In the genomic region with DNA sequence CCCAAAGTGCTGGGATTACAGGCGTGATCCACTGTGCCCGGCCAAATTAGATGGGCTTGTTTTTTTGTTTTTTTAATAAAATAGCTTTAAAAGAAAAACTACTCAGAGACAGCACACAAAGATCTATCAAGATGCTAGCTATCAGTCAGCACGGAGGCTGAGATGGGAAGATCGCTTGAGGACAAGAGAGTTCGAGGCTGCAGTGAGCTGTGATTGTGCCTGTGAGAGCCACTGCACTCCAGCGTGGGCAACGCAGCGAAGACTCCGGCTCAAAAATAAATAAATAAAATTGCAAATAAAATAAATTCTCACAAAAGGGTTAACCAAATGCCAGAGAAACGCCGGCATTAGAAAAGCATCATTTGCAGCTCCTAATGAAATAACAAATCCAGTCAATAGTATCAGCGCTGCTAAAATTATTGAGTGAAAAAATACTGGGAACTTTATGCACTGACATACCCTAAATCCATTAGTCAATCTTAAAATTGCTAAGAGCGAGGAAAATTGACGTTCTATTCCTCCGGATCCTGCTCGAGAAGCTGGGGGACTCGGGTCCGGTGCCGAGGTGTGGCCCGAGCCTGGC, we compare ENCODE assay signal across 8 cellular contexts. TPM values are rescaled to one million over a fixed set of nuclear protein-coding genes. Genes with fewer than 3 reads are reported as not detected.
A peak's percentile ranks its signal among the peaks of the same experiment; 100 is the strongest.
DNase-seq lines count a peak whose midpoint lies in the region; ATAC-seq, FAIRE-seq and TF ChIP-seq lines count a peak whose summit lies in the region.

No MANE protein-coding gene starts in this region.

- POLR2A ChIA-PET in endothelial cell of umbilical vein (lab: Charles Lee), result no interaction called here

- TF ChIP-seq POLR2A in endothelial cell of umbilical vein (IDR thresholded peaks at IDR 0.05; ENCODE audit: low read depth, low read length), result no peak

- TF ChIP-seq CTCF in endothelial cell of umbilical vein (IDR thresholded peaks at IDR 0.05; ENCODE audit: extremely low read depth in 1 of 2, insufficient read depth in 1 of 2, low read depth in 1 of 2, low read length in 2 of 2), result no peak

- H4K8ac ChIP-seq in neuronal stem cell (ENCODE audit: low read depth, low read length), result no peak overlapping the region

- H3K4me1 ChIP-seq in endothelial cell of umbilical vein (ENCODE audit: control insufficient read depth, extremely low read depth, insufficient read depth, low read length) (peaks cover 6% of the 10 kb centered on the region), neuronal stem cell (ENCODE audit: control insufficient read depth in 2 of 2, insufficient read depth in 1 of 2, low read depth in 1 of 2, low read length in 2 of 2) (peaks cover 2 to 4% of the 10 kb centered on the region in 2 donors)

- H4K20me1 ChIP-seq in endothelial cell of umbilical vein (replicated peaks; ENCODE audit: control insufficient read depth, extremely low read depth, insufficient read depth, low read length), result no peaks in the 10 kb centered on the region

- H3K79me1 ChIP-seq in neuronal stem cell (ENCODE audit: low read depth, low read length), result peaks cover 2% of the 10 kb centered on the region

- TSS peak; percentile 50 for BruUV-seq in endothelial cell of umbilical vein (replicated peaks; lab: Mats Ljungman, UMichigan)

- H3K27me3 ChIP-seq in endothelial cell of umbilical vein (ENCODE audit: control insufficient read depth in 2 of 2, insufficient read depth in 2 of 2, low read length in 2 of 2), result no peaks in the 10 kb centered on the region
- H3K27me3 ChIP-seq in neuronal stem cell (ENCODE audit: control insufficient read depth in 3 of 3, insufficient read depth in 3 of 3, low read depth in 1 of 3, low read length in 3 of 3), result no peaks in the 10 kb centered on the region

- H3K23ac ChIP-seq in neuronal stem cell (ENCODE audit: low read depth, low read length, poor library complexity), result peak overlapping the region; percentile 96

- DNase-seq in SHP77 (lab: John Stamatoyannopoulos, UW) (peak; percentile 23 to 37), SHP77 treated with DMSO at 0.1 percent for 48 hours (lab: John Stamatoyannopoulos, UW) (no peak), RKO (ENCODE audit: low spot score) (peak; percentile 58), endothelial cell of umbilical vein (ENCODE audit: low read depth, low spot score) (no peak), neuronal stem cell (ENCODE audit: low spot score) (no peak), retina (no peak), hippocampal formation (lab: John Stamatoyannopoulos, UW) (no peak)

- H3K4ac ChIP-seq in neuronal stem cell (ENCODE audit: low read length), result no peak overlapping the region

- no peak overlapping the region for H2BK15ac ChIP-seq in neuronal stem cell (ENCODE audit: low read length)

- no peak overlapping the region for H2BK120ac ChIP-seq in neuronal stem cell (ENCODE audit: low read depth, low read length)

- intact Hi-C loops in endothelial cell of umbilical vein (cut with micrococcal nuclease), result loop anchor here (5.0 kb wide), 3 partner anchors 124 to 506 kb away; a partner anchor contains a TSS

- CTCF ChIA-PET in endothelial cell of umbilical vein (lab: Charles Lee), result interaction anchor here (1.0 to 1.2 kb wide), 2 partner anchors 15 to 42 kb away, joined by 3 to 4 read pairs; no protein-coding TSS in a partner anchor

- H3K14ac ChIP-seq in neuronal stem cell (ENCODE audit: low read length), result no peak overlapping the region

- H3K27ac ChIP-seq in endothelial cell of umbilical vein (ENCODE audit: insufficient read depth, low read depth, low read length) (peak overlapping the region; percentile 85), neuronal stem cell (replicated peaks; ENCODE audit: low read length) (peak overlapping the region; percentile 91)

- H3K9ac ChIP-seq in endothelial cell of umbilical vein (replicated peaks; ENCODE audit: extremely low read depth, insufficient read depth, low read length) (peak overlapping the region; percentile 93), neuronal stem cell (ENCODE audit: low read depth, low read length, poor library complexity) (peak overlapping the region; percentile 93)

- no CpG with 5 or more reads among the region's 20 CpGs for WGBS in neuronal stem cell (ENCODE audit: extremely low coverage in 2 of 2, insufficient read length in 2 of 2, insufficient replicate concordance in 1 of 2), 2 donors

- no peaks in the 10 kb centered on the region for H3K9me1 ChIP-seq in endothelial cell of umbilical vein (replicated peaks; ENCODE audit: control insufficient read depth, extremely low read depth, insufficient read depth, low read length)

- no peak for ATAC-seq in GM18873 (IDR thresholded peaks at IDR 0.05; ENCODE audit: low FRiP score, unreplicated experiment)

- no peaks in the 10 kb centered on the region for H3K79me2 ChIP-seq in endothelial cell of umbilical vein (ENCODE audit: control insufficient read depth, insufficient read depth, low read length)

- H2BK12ac ChIP-seq in neuronal stem cell (ENCODE audit: low read length), result no peak overlapping the region

- H2BK5ac ChIP-seq in neuronal stem cell (ENCODE audit: low read length), result peak overlapping the region; percentile 94

- no peaks in the 10 kb centered on the region for H3K36me3 ChIP-seq in endothelial cell of umbilical vein (ENCODE audit: control insufficient read depth in 2 of 2, extremely low read depth in 1 of 2, insufficient read depth in 2 of 2, low read length in 2 of 2)
- peaks cover 0 to 16% of the 10 kb centered on the region in 2 donors for H3K36me3 ChIP-seq in neuronal stem cell (replicated peaks in 1 of 2; ENCODE audit: control insufficient read depth in 2 of 2, insufficient read depth in 2 of 2, low read length in 2 of 2)

- H2AFZ ChIP-seq in endothelial cell of umbilical vein (ENCODE audit: low read depth, low read length), result peak overlapping the region; percentile 83
- peak overlapping the region; percentile 91 for H2AFZ ChIP-seq in neuronal stem cell (ENCODE audit: low read length)

- FAIRE-seq in endothelial cell of umbilical vein (lab: Jason Lieb, UNC), result no peak

- no peak overlapping the region for H4K91ac ChIP-seq in neuronal stem cell (ENCODE audit: low read depth, low read length, poor library complexity)

- peak overlapping the region; percentile 97 for H3K4me2 ChIP-seq in endothelial cell of umbilical vein (ENCODE audit: insufficient read depth, low read length)
- peak overlapping the region; percentile 86 for H3K4me2 ChIP-seq in neuronal stem cell (ENCODE audit: insufficient read depth, low read length, poor library complexity, severe bottlenecking)

- H3K18ac ChIP-seq in neuronal stem cell (ENCODE audit: low read length), result peak overlapping the region; percentile 97

- H3K9me3 ChIP-seq in endothelial cell of umbilical vein (replicated peaks; ENCODE audit: control insufficient read depth, insufficient read depth, low read length), result no peaks in the 10 kb centered on the region
- no peaks in the 10 kb centered on the region for H3K9me3 ChIP-seq in neuronal stem cell (replicated peaks in 1 of 2; ENCODE audit: control insufficient read depth in 2 of 2, insufficient read depth in 1 of 2, low read depth in 1 of 2, low read length in 2 of 2)

- peak overlapping the region; percentile 96 to 97 (median 96) for H3K4me3 ChIP-seq in endothelial cell of umbilical vein (replicated peaks in 1 of 3; ENCODE audit: insufficient read depth in 1 of 3, low read depth in 1 of 3, low read length in 3 of 3)
- H3K4me3 ChIP-seq in neuronal stem cell (ENCODE audit: low read length in 2 of 2), result peak overlapping the region; percentile 65 to 94

- dilution Hi-C loops in endothelial cell of umbilical vein (cut with MboI; ENCODE audit: extremely low pct_ligation_motif_present, low sequenced_read_pairs), result no loop called here

- no peak overlapping the region for H2AK5ac ChIP-seq in neuronal stem cell (ENCODE audit: low read depth, low read length)

TF ChIP-seq in endothelial cell of umbilical vein, 7 proteins besides CTCF, POLR2A, EP300 and RAD21:
- TF ChIP-seq FOS (IDR thresholded peaks at IDR 0.05; ENCODE audit: borderline replicate concordance, insufficient read depth, low read length) (no peak), POLR2AphosphoS5 (IDR thresholded peaks at IDR 0.05; ENCODE audit: insufficient read depth, low read depth, low read length) (no peak), EZH2 (IDR thresholded peaks at IDR 0.05; ENCODE audit: borderline replicate concordance, low read depth, low read length, severe bottlenecking) (no peak), JUN (IDR thresholded peaks at IDR 0.05; ENCODE audit: borderline replicate concordance, insufficient read depth, insufficient read length, low read depth) (no peak), GATA2 (IDR thresholded peaks at IDR 0.05; ENCODE audit: insufficient read depth, insufficient read length, low read depth, low read length) (no peak), MYC (IDR thresholded peaks at IDR 0.05; ENCODE audit: low read depth, low read length) (no peak)
- TF ChIP-seq, protein P1, sequence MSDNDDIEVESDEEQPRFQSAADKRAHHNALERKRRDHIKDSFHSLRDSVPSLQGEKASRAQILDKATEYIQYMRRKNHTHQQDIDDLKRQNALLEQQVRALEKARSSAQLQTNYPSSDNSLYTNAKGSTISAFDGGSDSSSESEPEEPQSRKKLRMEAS (IDR thresholded peaks at IDR 0.05; ENCODE audit: insufficient read depth, insufficient read length), result no peak

RNA-seq across cellular contexts. Expression of a gene that starts 0.7 kb away (rescaled TPM):
- 16.9 and 21.5 TPM in 2 replicates for total RNA-seq in endothelial cell of umbilical vein
- 4.6 and 5.3 TPM in 2 replicates for polyA plus RNA-seq in endothelial cell of umbilical vein
- polyA plus RNA-seq in endothelial cell of umbilical vein (2011; cell fraction: cytosol; rRNA removed), result 4.2 and 6.4 TPM in 2 replicates
- polyA plus RNA-seq in endothelial cell of umbilical vein (2011; cell fraction: nucleus; rRNA removed), result 31.5 and 32.2 TPM in 2 replicates
- 8.3 and 9.0 TPM in 2 replicates for polyA plus RNA-seq in endothelial cell of umbilical vein (2012)
- polyA minus RNA-seq in endothelial cell of umbilical vein, result 31.2 and 42.6 TPM in 2 replicates
- 42.7 TPM for polyA minus RNA-seq in endothelial cell of umbilical vein (2011; cell fraction: cytosol; rRNA and poly(A)+ RNA removed)
- polyA minus RNA-seq in endothelial cell of umbilical vein (2011; cell fraction: nucleus; rRNA and poly(A)+ RNA removed), result 82.6 and 110 TPM in 2 replicates
- 9.6 TPM for polyA plus RNA-seq in neuronal stem cell (2013, experiment 1 of 2)
- 9.1 TPM for polyA plus RNA-seq in neuronal stem cell (2013, experiment 2 of 2)

Comparison
In these comparisons a context has a peak if more than half of its experiments do, and no peak if none do; other contexts are left out.
1. DNase-seq: peak in SHP77 (2 of 2) and RKO (single experiment); none in SHP77 treated with DMSO at 0.1 percent for 48 hours (single experiment), endothelial cell of umbilical vein (single experiment), neuronal stem cell (single experiment), retina (single experiment) and hippocampal formation (0 of 2).